Comparison of ENCODE assay signal across 19 cellular contexts in genomic region chr6:139987091-139987490, GRCh38.
"Had no signal": no experiment of that assay in that cellular context is flagged by ENCODE, and none has a peak within 500 bp of the region (broad histone marks: within the 10 kb centered on the region; RNA-seq: fewer than 3 reads in every experiment).

No MANE protein-coding gene starts in this region.

- H3K27ac ChIP-seq: SJCRH30 had no signal

- DNase-seq: IMR-90, Karpas-422, KG1, MG63, NCI-H1092, NCI-H1417, NCI-H1436 treated with DMSO at 0.1 percent for 48 hours, NCI-H1694, NCI-H187 treated with DMSO at 0.1 percent for 48 hours, NCI-H2029 treated with DMSO at 0.1 percent for 48 hours, NCI-H2227 treated with DMSO at 0.1 percent for 48 hours, NCI-H524, NCI-H526 treated with DMSO at 0.1 percent for 48 hours, NCI-H774, SHP77 treated with DMSO at 0.1 percent for 48 hours, SJCRH30 had no signal

- H3K9me3 ChIP-seq: SJCRH30 had no signal

- ATAC-seq: HepG2, Right ventricle myocardium inferior, SK-N-SH treated with all-trans-retinoic acid at 6 μM for 48 hours had no signal

- H3K4me3 ChIP-seq: MG63, SJCRH30 had no signal

- H3K36me3 ChIP-seq: MG63, SJCRH30 had no signal

- H3K27me3 ChIP-seq: MG63, SJCRH30 had no signal

- FAIRE-seq: HepG2 had no signal
